ENCODE assay signal across 36 cellular contexts in genomic region chr7:120207037-120207436, GRCh38.
"Had no signal": no experiment of that assay in that cellular context is flagged by ENCODE, and none has a peak within 500 bp of the region (broad histone marks: within the 10 kb centered on the region; RNA-seq: fewer than 3 reads in every experiment).

No MANE protein-coding gene starts in this region.

- H3K4me1 Mint-ChIP-seq: activated CD4-positive, alpha-beta T cell treated with anti-CD3 and anti-CD28 coated beads for 36 hours; activated CD4-positive, alpha-beta T cell treated with anti-CD3 and anti-CD28 coated beads, Interleukin-2, amount 10 ng/mL, durations not matched to agents 24 days and 14 days; activated CD8-positive, alpha-beta memory T cell treated with anti-CD3 and anti-CD28 coated beads, Interleukin-2, amount 10 ng/mL, durations not matched to agents 7 days and 5 days; activated naive CD4-positive, alpha-beta T cell treated with anti-CD3 and anti-CD28 coated beads, Interleukin-2, amount 50 U/mL, for 24 hours; activated naive CD8-positive, alpha-beta T cell treated with anti-CD3 and anti-CD28 coated beads for 36 hours; activated naive CD8-positive, alpha-beta T cell treated with anti-CD3 and anti-CD28 coated beads, Interleukin-2, amount 50 U/mL, for 24 hours; T-helper 17 cell had no signal

- H3K9me3 ChIP-seq: adrenal gland, body of pancreas, colonic mucosa, gastrocnemius medialis had no signal

- H3K4me1 ChIP-seq: adrenal gland, body of pancreas, colonic mucosa, esophagus muscularis mucosa, foreskin keratinocyte, gastrocnemius medialis had no signal

- H3K27me3 ChIP-seq: adrenal gland, body of pancreas, colonic mucosa, dorsolateral prefrontal cortex, esophagus muscularis mucosa, foreskin keratinocyte, gastrocnemius medialis had no signal

- H3K36me3 ChIP-seq: adrenal gland, colonic mucosa, esophagus muscularis mucosa, gastrocnemius medialis, WERI-Rb-1 had no signal

- DNase-seq: activated CD4-positive, alpha-beta memory T cell treated with anti-CD3 and anti-CD28 coated beads for 36 hours; activated CD4-positive, alpha-beta T cell treated with anti-CD3 and anti-CD28 coated beads for 36 hours; activated CD4-positive, alpha-beta T cell treated with anti-CD3 and anti-CD28 coated beads, Interleukin-2, amount 10 ng/mL, durations not matched to agents 24 days and 14 days; activated CD4-positive, CD25-positive, alpha-beta regulatory T cell; activated CD4-positive, CD25-positive, alpha-beta regulatory T cell treated with anti-CD3 and anti-CD28 coated beads, Interleukin-2, amount 50 U/mL, for 72 hours; activated CD8-positive, alpha-beta memory T cell treated with anti-CD3 and anti-CD28 coated beads, Interleukin-2, amount 10 ng/mL, durations not matched to agents 7 days and 5 days; activated CD8-positive, alpha-beta memory T cell treated with anti-CD3 and anti-CD28 coated beads, Interleukin-2, amount 50 U/mL, for 4 hours; activated CD8-positive, alpha-beta T cell treated with anti-CD3 and anti-CD28 coated beads, Interleukin-2, amount 10 ng/mL, durations not matched to agents 7 days and 5 days; activated effector memory CD4-positive, alpha-beta T cell treated with anti-CD3 and anti-CD28 coated beads, Interleukin-2, amount 50 U/mL, for 16 hours; activated naive CD4-positive, alpha-beta T cell treated with anti-CD3 and anti-CD28 coated beads for 36 hours; activated naive CD8-positive, alpha-beta T cell treated with anti-CD3 and anti-CD28 coated beads for 36 hours; activated naive CD8-positive, alpha-beta T cell treated with anti-CD3 and anti-CD28 coated beads, Interleukin-2, amount 50 U/mL, for 24 hours; activated T-cell treated with anti-CD3 and anti-CD28 coated beads, Interleukin-2, amount 50 U/mL, for 1 hour; activated T-cell treated with anti-CD3 and anti-CD28 coated beads, Interleukin-2, amount 50 U/mL, for 48 hours; adrenal gland; amygdala; aorta; body of pancreas; caudate nucleus; colonic mucosa; dorsolateral prefrontal cortex; effector memory CD4-positive, alpha-beta T cell; erythroblast; foreskin keratinocyte; gastrocnemius medialis; glutamatergic neuron; T-helper 1 cell; T-helper 17 cell; T1000; WERI-Rb-1 had no signal

- H3K27ac ChIP-seq: adrenal gland, body of pancreas, colonic mucosa, dorsolateral prefrontal cortex, esophagus muscularis mucosa, foreskin keratinocyte, gastrocnemius medialis, WERI-Rb-1 had no signal

- H3K27ac Mint-ChIP-seq: activated CD4-positive, alpha-beta memory T cell treated with anti-CD3 and anti-CD28 coated beads for 36 hours; activated CD4-positive, alpha-beta T cell treated with anti-CD3 and anti-CD28 coated beads for 36 hours; activated CD4-positive, alpha-beta T cell treated with anti-CD3 and anti-CD28 coated beads, Interleukin-2, amount 10 ng/mL, durations not matched to agents 24 days and 14 days; activated CD8-positive, alpha-beta memory T cell treated with anti-CD3 and anti-CD28 coated beads, Interleukin-2, amount 10 ng/mL, durations not matched to agents 7 days and 5 days; activated CD8-positive, alpha-beta T cell treated with anti-CD3 and anti-CD28 coated beads, Interleukin-2, amount 10 ng/mL, durations not matched to agents 7 days and 5 days; activated naive CD4-positive, alpha-beta T cell treated with anti-CD3 and anti-CD28 coated beads for 36 hours; activated naive CD4-positive, alpha-beta T cell treated with anti-CD3 and anti-CD28 coated beads, Interleukin-2, amount 50 U/mL, for 24 hours; activated naive CD8-positive, alpha-beta T cell treated with anti-CD3 and anti-CD28 coated beads for 36 hours; activated naive CD8-positive, alpha-beta T cell treated with anti-CD3 and anti-CD28 coated beads, Interleukin-2, amount 50 U/mL, for 24 hours; activated T-helper 1 cell treated with anti-CD3 and anti-CD28 coated beads, Interleukin-12 subunit alpha, Interleukin-12 subunit beta, Interleukin-2, Interleukin-4 antibody, amounts not matched to agents 30 ng/mL and 10 ng/mL and 1 ng/mL, durations not matched to agents 14 hours and 24 hours and 36 hours; activated T-helper 2 cell treated with anti-CD3 and anti-CD28 coated beads, Interferon-gamma antibody, Interleukin-2, Interleukin-4, amounts not matched to agents 10 μg/mL and 5 μg/mL and 100 μg/mL, durations not matched to agents 14 hours and 24 hours and 36 hours; dendritic cell treated with granulocyte-macrophage colony-stimulating factor and Interleukin-4, amounts not matched to agents 40 ng/mL and 50 ng/mL, for 4 days; T-helper 17 cell; T-helper 2 cell treated with Interferon-gamma antibody and Interleukin-4, amounts not matched to agents 5 μg/mL and 100 μg/mL, for 36 hours had no signal

- H3K4me3 Mint-ChIP-seq: activated CD4-positive, alpha-beta memory T cell treated with anti-CD3 and anti-CD28 coated beads for 36 hours; activated CD4-positive, alpha-beta T cell treated with anti-CD3 and anti-CD28 coated beads for 36 hours; activated CD4-positive, alpha-beta T cell treated with anti-CD3 and anti-CD28 coated beads, Interleukin-2, amount 10 ng/mL, durations not matched to agents 24 days and 14 days; activated CD8-positive, alpha-beta memory T cell treated with anti-CD3 and anti-CD28 coated beads, Interleukin-2, amount 10 ng/mL, durations not matched to agents 7 days and 5 days; activated CD8-positive, alpha-beta T cell treated with anti-CD3 and anti-CD28 coated beads, Interleukin-2, amount 10 ng/mL, durations not matched to agents 7 days and 5 days; activated naive CD4-positive, alpha-beta T cell treated with anti-CD3 and anti-CD28 coated beads for 36 hours; activated naive CD4-positive, alpha-beta T cell treated with anti-CD3 and anti-CD28 coated beads, Interleukin-2, amount 50 U/mL, for 24 hours; activated naive CD8-positive, alpha-beta T cell treated with anti-CD3 and anti-CD28 coated beads for 36 hours; activated naive CD8-positive, alpha-beta T cell treated with anti-CD3 and anti-CD28 coated beads, Interleukin-2, amount 50 U/mL, for 24 hours; activated T-helper 1 cell treated with anti-CD3 and anti-CD28 coated beads, Interleukin-12 subunit alpha, Interleukin-12 subunit beta, Interleukin-2, Interleukin-4 antibody, amounts not matched to agents 30 ng/mL and 10 ng/mL and 1 ng/mL, durations not matched to agents 14 hours and 24 hours and 36 hours; dendritic cell treated with granulocyte-macrophage colony-stimulating factor and Interleukin-4, amounts not matched to agents 40 ng/mL and 50 ng/mL, for 4 days; T-helper 17 cell; T-helper 2 cell treated with Interferon-gamma antibody and Interleukin-4, amounts not matched to agents 5 μg/mL and 100 μg/mL, for 36 hours had no signal

- H3K27me3 Mint-ChIP-seq: activated CD4-positive, alpha-beta memory T cell treated with anti-CD3 and anti-CD28 coated beads for 36 hours; activated CD4-positive, alpha-beta T cell treated with anti-CD3 and anti-CD28 coated beads for 36 hours; activated CD4-positive, alpha-beta T cell treated with anti-CD3 and anti-CD28 coated beads, Interleukin-2, amount 10 ng/mL, durations not matched to agents 24 days and 14 days; activated CD8-positive, alpha-beta memory T cell treated with anti-CD3 and anti-CD28 coated beads, Interleukin-2, amount 10 ng/mL, durations not matched to agents 7 days and 5 days; activated naive CD4-positive, alpha-beta T cell treated with anti-CD3 and anti-CD28 coated beads, Interleukin-2, amount 50 U/mL, for 24 hours; activated naive CD8-positive, alpha-beta T cell treated with anti-CD3 and anti-CD28 coated beads for 36 hours; activated naive CD8-positive, alpha-beta T cell treated with anti-CD3 and anti-CD28 coated beads, Interleukin-2, amount 50 U/mL, for 24 hours; dendritic cell treated with granulocyte-macrophage colony-stimulating factor and Interleukin-4, amounts not matched to agents 40 ng/mL and 50 ng/mL, for 4 days; T-helper 17 cell had no signal

- ATAC-seq: activated CD4-positive, alpha-beta T cell treated with anti-CD3 and anti-CD28 coated beads for 36 hours; activated CD8-positive, alpha-beta memory T cell treated with anti-CD3 and anti-CD28 coated beads, Interleukin-2, amount 10 ng/mL, durations not matched to agents 7 days and 5 days; activated CD8-positive, alpha-beta T cell treated with anti-CD3 and anti-CD28 coated beads, Interleukin-2, amount 10 ng/mL, durations not matched to agents 7 days and 5 days; activated naive CD8-positive, alpha-beta T cell treated with anti-CD3 and anti-CD28 coated beads, Interleukin-2, amount 50 U/mL, for 24 hours; body of pancreas; foreskin keratinocyte; gastrocnemius medialis; T-helper 17 cell had no signal

- H3K36me3 Mint-ChIP-seq: activated CD4-positive, alpha-beta memory T cell treated with anti-CD3 and anti-CD28 coated beads for 36 hours; activated CD8-positive, alpha-beta memory T cell treated with anti-CD3 and anti-CD28 coated beads, Interleukin-2, amount 10 ng/mL, durations not matched to agents 7 days and 5 days; activated naive CD4-positive, alpha-beta T cell treated with anti-CD3 and anti-CD28 coated beads, Interleukin-2, amount 50 U/mL, for 24 hours; activated naive CD8-positive, alpha-beta T cell treated with anti-CD3 and anti-CD28 coated beads for 36 hours had no signal

- H3K4me3 ChIP-seq: adrenal gland, body of pancreas, colonic mucosa, dorsolateral prefrontal cortex, esophagus muscularis mucosa, gastrocnemius medialis had no signal
